15 cellular contexts compared by ENCODE assay signal in genomic region chr4:7310441-7310840, GRCh38.
DNase-seq lines count a peak whose midpoint lies in the region; ATAC-seq, FAIRE-seq and TF ChIP-seq lines count a peak whose summit lies in the region.
"Had no signal": no experiment of that assay in that cellular context is flagged by ENCODE, and none has a peak within 500 bp of the region (broad histone marks: within the 10 kb centered on the region; RNA-seq: fewer than 3 reads in every experiment).

No MANE protein-coding gene starts in this region.

- H3K27ac ChIP-seq in right atrium auricular region = no peak overlapping the region
- H3K27ac ChIP-seq in kidney (ENCODE audit: low read depth in 2 of 2, low read length in 2 of 2) = no peak overlapping the region
- H3K27ac ChIP-seq in testis = no peak overlapping the region
- H3K27ac ChIP-seq: 22Rv1, BLaER1, GM23248 had no signal

- intact Hi-C loops in Right ventricle myocardium inferior (cut with DNase I) = no loop called here
- intact Hi-C loops in kidney (cut with DNase I) = no loop called here
- intact Hi-C loops in testis (cut with DNase I; ENCODE audit: low total_unique reads) = no loop called here

- no peaks in the 10 kb centered on the region for H3K9me3 ChIP-seq in right atrium auricular region
- no peaks in the 10 kb centered on the region for H3K9me3 ChIP-seq in kidney (ENCODE audit: control insufficient read depth in 1 of 2, low read length in 2 of 2)
- H3K9me3 ChIP-seq in testis = no peaks in the 10 kb centered on the region
- H3K9me3 ChIP-seq: BLaER1 had no signal

- H3K4me1 ChIP-seq in right atrium auricular region (peaks cover 0 to 28% of the 10 kb centered on the region in 2 donors), kidney (ENCODE audit: control insufficient read depth in 1 of 2, insufficient read depth in 1 of 2, low read depth in 1 of 2, low read length in 2 of 2) (no peaks in the 10 kb centered on the region), testis (no peaks in the 10 kb centered on the region)

- no peaks in the 10 kb centered on the region for H3K36me3 ChIP-seq in right atrium auricular region
- H3K36me3 ChIP-seq in kidney (ENCODE audit: control insufficient read depth in 1 of 2, insufficient read depth in 2 of 2, low read length in 2 of 2) = no peaks in the 10 kb centered on the region
- H3K36me3 ChIP-seq in testis (ENCODE audit: low read depth, missing control alignments) = no peaks in the 10 kb centered on the region
- H3K36me3 ChIP-seq: BLaER1 had no signal

- FAIRE-seq in kidney (lab: Jason Lieb, UNC) = no peak
- FAIRE-seq: H54 had no signal

- ATAC-seq in Right ventricle myocardium inferior = no peak
- no peak for ATAC-seq in GM19395 (IDR thresholded peaks at IDR 0.05; ENCODE audit: unreplicated experiment)

- 31 to 33% methylated on average over 9 to 11 of the region's 11 CpGs for WGBS in testis, 2 donors

- TF ChIP-seq POLR2A in testis (IDR thresholded peaks at IDR 0.05) = no peak

- no peak overlapping the region for H3K9ac ChIP-seq in kidney (ENCODE audit: low read length in 2 of 2)
- H3K9ac ChIP-seq: BLaER1, GM23248 had no signal

- TF ChIP-seq CTCF in right atrium auricular region (IDR thresholded peaks at IDR 0.05) (no peak), kidney (IDR thresholded peaks at IDR 0.05; ENCODE audit: borderline replicate concordance, extremely low read depth, insufficient read depth) (no peak), testis (IDR thresholded peaks at IDR 0.05) (no peak)

- no peaks in the 10 kb centered on the region for H3K27me3 ChIP-seq in right atrium auricular region
- H3K27me3 ChIP-seq in testis = no peaks in the 10 kb centered on the region
- H3K27me3 ChIP-seq: BLaER1 had no signal

- H3K4me3 ChIP-seq in right atrium auricular region (no peak overlapping the region), kidney (ENCODE audit: low read length in 2 of 2) (no peak overlapping the region), testis (no peak overlapping the region)
- H3K4me3 ChIP-seq: BLaER1, GM23248 had no signal

- DNase-seq in Right ventricle myocardium inferior (ENCODE audit: missing footprints) (peak; percentile 34), right atrium auricular region (ENCODE audit: low spot score) (no peak), amniotic epithelial cell (ENCODE audit: low read depth) (peak; percentile 5), kidney (peak; percentile 18), testis (peak; percentile 46), NCI-H446 (lab: John Stamatoyannopoulos, UW) (no peak), ureter (ENCODE audit: low spot score) (no peak)
- DNase-seq: AML-193, DMS53, GF-D8, GM23248 had no signal

Comparison
In these comparisons a context has a peak if more than half of its experiments do, and no peak if none do; other contexts are left out.
1. DNase-seq: peak in Right ventricle myocardium inferior (single experiment), amniotic epithelial cell (single experiment), kidney (single experiment) and testis (single experiment); none in right atrium auricular region (single experiment), NCI-H446 (0 of 2) and ureter (single experiment).